ENCODE assay signal across 23 cellular contexts in the genomic region with DNA sequence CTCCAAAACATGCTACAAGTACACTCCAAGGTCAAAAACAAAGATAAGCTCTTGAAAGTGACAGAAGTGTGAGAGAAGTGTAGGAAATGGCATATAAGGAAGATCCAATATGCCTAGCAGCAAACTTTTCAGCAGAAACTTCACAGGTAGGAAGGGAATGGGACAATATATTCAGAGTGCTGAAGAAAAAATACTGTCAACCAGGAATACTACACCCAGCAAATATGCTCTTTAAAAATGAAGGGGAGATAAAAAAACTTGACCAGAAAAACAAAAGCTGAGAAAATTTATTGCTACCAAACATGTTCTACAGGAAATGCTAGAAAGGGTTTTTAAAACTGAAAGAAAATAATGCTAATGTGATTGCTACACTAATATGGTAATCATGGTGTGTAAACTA.
"Had no signal": no experiment of that assay in that cellular context is flagged by ENCODE, and none has a peak within 500 bp of the region (broad histone marks: within the 10 kb centered on the region; RNA-seq: fewer than 3 reads in every experiment).

No MANE protein-coding gene starts in this region.

- H3K27ac ChIP-seq: HL-60, KMS-11, RWPE1 had no signal

- H3K36me3 Mint-ChIP-seq: IgD-negative memory B cell had no signal

- H3K27ac Mint-ChIP-seq: T-cell had no signal

- DNase-seq: Kasumi-1, MG63, NCI-H1092 treated with DMSO at 0.1 percent for 48 hours, NCI-H1436, NCI-H187, NCI-H2029, NCI-H2081 treated with DMSO at 0.1 percent for 48 hours, NCI-H2171, NCI-H226, NCI-H446, NCI-H510A, NCI-H524 treated with DMSO at 0.1 percent for 48 hours, NCI-H69, SHP77, SK-N-SH, SW 1271, T-cell had no signal

- H3K4me3 Mint-ChIP-seq: T-cell had no signal

- H3K4me2 ChIP-seq: KMS-11, SK-N-SH had no signal

- H3K4me3 ChIP-seq: K562, MG63 had no signal

- H3K9ac ChIP-seq: KMS-11, SK-N-SH had no signal

- H3K27me3 ChIP-seq: MG63 had no signal

- ATAC-seq: K562, Panc1, T-cell had no signal
